21 cellular contexts compared by ENCODE assay signal in genomic region chr18:35705988-35706387, GRCh38.
"Had no signal": no experiment of that assay in that cellular context is flagged by ENCODE, and none has a peak within 500 bp of the region (broad histone marks: within the 10 kb centered on the region; RNA-seq: fewer than 3 reads in every experiment).

No MANE protein-coding gene starts in this region.

- H3K9me3 Mint-ChIP-seq: immature natural killer cell, memory B cell had no signal

- H3K4me1 ChIP-seq: esophagus muscularis mucosa, left lung, lower lobe of right lung had no signal

- H3K9me3 ChIP-seq: esophagus muscularis mucosa, heart left ventricle, left lung, lower lobe of right lung had no signal

- H3K27me3 ChIP-seq: dorsolateral prefrontal cortex, esophagus muscularis mucosa, foreskin keratinocyte, heart left ventricle, hepatocyte, left lung had no signal

- H3K27ac ChIP-seq: coronary artery, dorsolateral prefrontal cortex, esophagus muscularis mucosa, foreskin keratinocyte, heart left ventricle, hepatocyte, left lung, lower lobe of right lung had no signal

- H3K27me3 Mint-ChIP-seq: memory B cell had no signal

- DNase-seq: dermis blood vessel endothelial cell; dorsolateral prefrontal cortex; effector CD4-positive, alpha-beta T cell; effector memory CD4-positive, alpha-beta T cell; foreskin keratinocyte; heart left ventricle; hypothalamus; immature natural killer cell; islet precursor cell; kidney; kidney glomerular epithelial cell; left colon; left lung; left ventricle myocardium superior; lower lobe of right lung; mesendoderm; midbrain had no signal

- H3K27ac Mint-ChIP-seq: immature natural killer cell, memory B cell had no signal

- H3K4me3 Mint-ChIP-seq: immature natural killer cell, memory B cell had no signal

- ATAC-seq: foreskin keratinocyte, heart left ventricle, left colon, left lung, left ventricle myocardium superior, lower lobe of right lung had no signal

- H3K4me1 Mint-ChIP-seq: immature natural killer cell, memory B cell had no signal

- H3K4me3 ChIP-seq: coronary artery, dorsolateral prefrontal cortex, esophagus muscularis mucosa, heart left ventricle, hepatocyte, left lung, lower lobe of right lung had no signal
